Comparison of ENCODE assay signal across 1 cellular context in the genomic region with DNA sequence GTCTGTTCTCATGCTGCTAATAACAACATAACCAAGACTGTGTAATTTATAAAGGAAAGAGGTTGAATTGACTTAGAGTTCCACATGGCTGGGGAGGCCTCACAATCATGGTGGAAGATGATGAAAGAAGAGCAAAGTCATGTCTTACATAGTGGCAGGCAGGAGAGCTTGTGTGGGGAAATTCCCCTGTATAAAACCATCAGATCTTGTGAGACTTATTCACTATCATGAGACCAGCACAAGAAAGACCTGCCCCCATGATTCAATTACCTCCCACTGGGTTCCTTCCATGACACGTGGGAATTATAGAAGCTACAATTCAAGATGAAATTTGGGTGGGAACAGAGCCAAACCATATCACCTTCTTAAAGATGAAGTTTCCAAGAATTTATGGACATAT.
TF ChIP-seq lines count a peak whose summit lies in the region.

No MANE protein-coding gene starts in this region.

TF ChIP-seq in SK-N-SH treated with all-trans-retinoic acid at 6 μM for 48 hours, 23 proteins besides CTCF, POLR2A, EP300 and RAD21 (continued from another document):
- TF ChIP-seq, protein P1, sequence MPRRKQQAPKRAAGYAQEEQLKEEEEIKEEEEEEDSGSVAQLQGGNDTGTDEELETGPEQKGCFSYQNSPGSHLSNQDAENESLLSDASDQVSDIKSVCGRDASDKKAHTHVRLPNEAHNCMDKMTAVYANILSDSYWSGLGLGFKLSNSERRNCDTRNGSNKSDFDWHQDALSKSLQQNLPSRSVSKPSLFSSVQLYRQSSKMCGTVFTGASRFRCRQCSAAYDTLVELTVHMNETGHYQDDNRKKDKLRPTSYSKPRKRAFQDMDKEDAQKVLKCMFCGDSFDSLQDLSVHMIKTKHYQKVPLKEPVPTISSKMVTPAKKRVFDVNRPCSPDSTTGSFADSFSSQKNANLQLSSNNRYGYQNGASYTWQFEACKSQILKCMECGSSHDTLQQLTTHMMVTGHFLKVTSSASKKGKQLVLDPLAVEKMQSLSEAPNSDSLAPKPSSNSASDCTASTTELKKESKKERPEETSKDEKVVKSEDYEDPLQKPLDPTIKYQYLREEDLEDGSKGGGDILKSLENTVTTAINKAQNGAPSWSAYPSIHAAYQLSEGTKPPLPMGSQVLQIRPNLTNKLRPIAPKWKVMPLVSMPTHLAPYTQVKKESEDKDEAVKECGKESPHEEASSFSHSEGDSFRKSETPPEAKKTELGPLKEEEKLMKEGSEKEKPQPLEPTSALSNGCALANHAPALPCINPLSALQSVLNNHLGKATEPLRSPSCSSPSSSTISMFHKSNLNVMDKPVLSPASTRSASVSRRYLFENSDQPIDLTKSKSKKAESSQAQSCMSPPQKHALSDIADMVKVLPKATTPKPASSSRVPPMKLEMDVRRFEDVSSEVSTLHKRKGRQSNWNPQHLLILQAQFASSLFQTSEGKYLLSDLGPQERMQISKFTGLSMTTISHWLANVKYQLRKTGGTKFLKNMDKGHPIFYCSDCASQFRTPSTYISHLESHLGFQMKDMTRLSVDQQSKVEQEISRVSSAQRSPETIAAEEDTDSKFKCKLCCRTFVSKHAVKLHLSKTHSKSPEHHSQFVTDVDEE (CRISPR knock-in tag; IDR thresholded peaks at IDR 0.05): no peak
- TF ChIP-seq, protein P2, sequence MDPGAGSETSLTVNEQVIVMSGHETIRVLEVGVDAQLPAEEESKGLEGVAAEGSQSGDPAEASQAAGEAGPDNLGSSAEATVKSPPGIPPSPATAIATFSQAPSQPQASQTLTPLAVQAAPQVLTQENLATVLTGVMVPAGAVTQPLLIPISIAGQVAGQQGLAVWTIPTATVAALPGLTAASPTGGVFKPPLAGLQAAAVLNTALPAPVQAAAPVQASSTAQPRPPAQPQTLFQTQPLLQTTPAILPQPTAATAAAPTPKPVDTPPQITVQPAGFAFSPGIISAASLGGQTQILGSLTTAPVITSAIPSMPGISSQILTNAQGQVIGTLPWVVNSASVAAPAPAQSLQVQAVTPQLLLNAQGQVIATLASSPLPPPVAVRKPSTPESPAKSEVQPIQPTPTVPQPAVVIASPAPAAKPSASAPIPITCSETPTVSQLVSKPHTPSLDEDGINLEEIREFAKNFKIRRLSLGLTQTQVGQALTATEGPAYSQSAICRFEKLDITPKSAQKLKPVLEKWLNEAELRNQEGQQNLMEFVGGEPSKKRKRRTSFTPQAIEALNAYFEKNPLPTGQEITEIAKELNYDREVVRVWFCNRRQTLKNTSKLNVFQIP (CRISPR knock-in tag; IDR thresholded peaks at IDR 0.05; ENCODE audit: borderline replicate concordance, low read depth): no peak
- TF ChIP-seq RARB (CRISPR knock-in tag; IDR thresholded peaks at IDR 0.05): no peak
- TF ChIP-seq ARNTL (CRISPR knock-in tag; IDR thresholded peaks at IDR 0.05; ENCODE audit: borderline replicate concordance, low read depth): no peak
- no peak for TF ChIP-seq TCF4 (CRISPR knock-in tag; IDR thresholded peaks at IDR 0.05; ENCODE audit: borderline replicate concordance)
